Comparison of ENCODE assay signal across 9 cellular contexts in genomic region chr11:132125855-132126841, GRCh38.
DNase-seq lines count a peak whose midpoint lies in the region; ATAC-seq and TF ChIP-seq lines count a peak whose summit lies in the region.
"Had no signal": no experiment of that assay in that cellular context is flagged by ENCODE, and none has a peak within 500 bp of the region (broad histone marks: within the 10 kb centered on the region; RNA-seq: fewer than 3 reads in every experiment).

No MANE protein-coding gene starts in this region.

- H3K4me1 ChIP-seq in right lobe of liver (no peaks in the 10 kb centered on the region), prostate gland (replicated peaks) (no peaks in the 10 kb centered on the region)

- no peak overlapping the region for H3K27ac Mint-ChIP-seq in central memory CD8-positive, alpha-beta T cell (ENCODE audit: low read depth)
- no peak overlapping the region for H3K27ac Mint-ChIP-seq in effector memory CD8-positive, alpha-beta T cell
- H3K27ac Mint-ChIP-seq in progenitor cell of endocrine pancreas: no peak overlapping the region
- H3K27ac Mint-ChIP-seq: IgD-negative memory B cell had no signal

- no peak for TF ChIP-seq POLR2A in right lobe of liver (IDR thresholded peaks at IDR 0.05)
- no peak for TF ChIP-seq POLR2A in prostate gland (IDR thresholded peaks at IDR 0.05)

- H3K36me3 ChIP-seq in right lobe of liver (no peaks in the 10 kb centered on the region), prostate gland (no peaks in the 10 kb centered on the region)

- ATAC-seq in central memory CD8-positive, alpha-beta T cell (replicated peaks; ENCODE audit: extremely low read depth, poor library complexity, severe bottlenecking): peak; percentile 40
- ATAC-seq in right lobe of liver (peak; percentile 33 to 57 (median 48)), GM21576 (IDR thresholded peaks at IDR 0.05; ENCODE audit: unreplicated experiment) (no peak)
- ATAC-seq in effector memory CD8-positive, alpha-beta T cell (replicated peaks): no peak

- no peaks in the 10 kb centered on the region for H3K9me3 Mint-ChIP-seq in central memory CD8-positive, alpha-beta T cell
- H3K9me3 Mint-ChIP-seq in effector memory CD8-positive, alpha-beta T cell: peaks cover 0 to 2% of the 10 kb centered on the region in 2 donors
- H3K9me3 Mint-ChIP-seq in progenitor cell of endocrine pancreas (ENCODE audit: low read depth): no peaks in the 10 kb centered on the region
- H3K9me3 Mint-ChIP-seq: IgD-negative memory B cell had no signal

- no peaks in the 10 kb centered on the region for H3K27me3 Mint-ChIP-seq in central memory CD8-positive, alpha-beta T cell
- no peaks in the 10 kb centered on the region for H3K27me3 Mint-ChIP-seq in effector memory CD8-positive, alpha-beta T cell
- peaks cover 48% of the 10 kb centered on the region for H3K27me3 Mint-ChIP-seq in progenitor cell of endocrine pancreas

- H3K4me3 ChIP-seq in right lobe of liver (no peak overlapping the region), prostate gland (peak overlapping the region in 1 of 2 donors; percentile 4)

- intact Hi-C loops in right lobe of liver (cut with DNase I) (loop anchor here in 1 of 2 donors (10.0 kb wide), 1 partner anchor 261 kb away; no protein-coding TSS in a partner anchor), prostate gland (cut with DNase I) (no loop called here)

- DNase-seq in GM13976 (ENCODE audit: low spot score): peak; percentile 40
- peak; percentile 66 for DNase-seq in NCI-H1105 (lab: John Stamatoyannopoulos, UW)
- no peak for DNase-seq in central memory CD8-positive, alpha-beta T cell (ENCODE audit: low spot score in 2 of 2)
- no peak for DNase-seq in right lobe of liver
- no peak for DNase-seq in effector memory CD8-positive, alpha-beta T cell
- no peak for DNase-seq in progenitor cell of endocrine pancreas (ENCODE audit: low spot score, unreplicated experiment)
- DNase-seq in prostate gland (ENCODE audit: low spot score): no peak

- H3K36me3 Mint-ChIP-seq in central memory CD8-positive, alpha-beta T cell (ENCODE audit: insufficient read depth): no peaks in the 10 kb centered on the region
- H3K36me3 Mint-ChIP-seq in effector memory CD8-positive, alpha-beta T cell (ENCODE audit: insufficient read depth): peaks cover 2% of the 10 kb centered on the region
- H3K36me3 Mint-ChIP-seq in progenitor cell of endocrine pancreas (ENCODE audit: insufficient read depth): no peaks in the 10 kb centered on the region
- H3K36me3 Mint-ChIP-seq: IgD-negative memory B cell had no signal

- in situ Hi-C loops in GM13976 (cut with MboI; ENCODE audit: low sequenced_read_pairs, unreplicated experiment): no loop called here

- no peaks in the 10 kb centered on the region for H3K4me1 Mint-ChIP-seq in central memory CD8-positive, alpha-beta T cell
- H3K4me1 Mint-ChIP-seq in effector memory CD8-positive, alpha-beta T cell (ENCODE audit: low read depth in 2 of 2): no peaks in the 10 kb centered on the region
- H3K4me1 Mint-ChIP-seq in progenitor cell of endocrine pancreas (ENCODE audit: low read depth): no peaks in the 10 kb centered on the region

- no peak overlapping the region for H3K4me3 Mint-ChIP-seq in central memory CD8-positive, alpha-beta T cell
- no peak overlapping the region for H3K4me3 Mint-ChIP-seq in effector memory CD8-positive, alpha-beta T cell
- no peak overlapping the region for H3K4me3 Mint-ChIP-seq in progenitor cell of endocrine pancreas (ENCODE audit: low read depth)
- H3K4me3 Mint-ChIP-seq: IgD-negative memory B cell had no signal

- no peak overlapping the region for H3K27ac ChIP-seq in right lobe of liver
- H3K27ac ChIP-seq in prostate gland: no peak overlapping the region

- no peaks in the 10 kb centered on the region for H3K9me3 ChIP-seq in right lobe of liver
- no peaks in the 10 kb centered on the region for H3K9me3 ChIP-seq in prostate gland

- 17% methylated on average over 20 of the region's 21 CpGs for WGBS in right lobe of liver (ENCODE audit: insufficient coverage, low coverage, low lambda C conversion rate, missing lambda C conversion rate)
- WGBS in prostate gland: 24% methylated on average over 21 of the region's 21 CpGs

- no peak for TF ChIP-seq CTCF in GM13976 (IDR thresholded peaks at IDR 0.05; ENCODE audit: borderline replicate concordance, control extremely low read depth, extremely low read depth, insufficient read depth, missing control alignments)
- TF ChIP-seq CTCF in right lobe of liver (IDR thresholded peaks at IDR 0.05): no peak
- TF ChIP-seq CTCF in progenitor cell of endocrine pancreas (IDR thresholded peaks at IDR 0.05; ENCODE audit: unreplicated experiment): no peak
- no peak for TF ChIP-seq CTCF in prostate gland (IDR thresholded peaks at IDR 0.05)

- H3K27me3 ChIP-seq in right lobe of liver (no peaks in the 10 kb centered on the region), prostate gland (replicated peaks; ENCODE audit: insufficient read depth) (no peaks in the 10 kb centered on the region)

Comparison
In these comparisons a context has a peak if more than half of its experiments do, and no peak if none do; other contexts are left out.
1. DNase-seq: peak in GM13976 (single experiment) and NCI-H1105 (single experiment); none in central memory CD8-positive, alpha-beta T cell (0 of 2), right lobe of liver (0 of 3), effector memory CD8-positive, alpha-beta T cell (0 of 3), progenitor cell of endocrine pancreas (single experiment) and prostate gland (single experiment).
2. ATAC-seq: peak in central memory CD8-positive, alpha-beta T cell (single experiment) and right lobe of liver (4 of 4); none in effector memory CD8-positive, alpha-beta T cell (single experiment) and GM21576 (single experiment).